Comparison of ENCODE assay signal across 7 cellular contexts in genomic region chr7:45033261-45033930, GRCh38. TPM values are rescaled to one million over a fixed set of nuclear protein-coding genes. Genes with fewer than 3 reads are reported as not detected.
A peak's percentile ranks its signal among the peaks of the same experiment; 100 is the strongest.
DNase-seq lines count a peak whose midpoint lies in the region; ATAC-seq, FAIRE-seq and TF ChIP-seq lines count a peak whose summit lies in the region.

No MANE protein-coding gene starts in this region.

- ATAC-seq in effector memory CD8-positive, alpha-beta T cell (replicated peaks), result peak; percentile 76

- H3K4me3 Mint-ChIP-seq in effector memory CD8-positive, alpha-beta T cell, result peak overlapping the region; percentile 69 to 70

- FAIRE-seq in GM18507 (lab: Jason Lieb, UNC), result peak; percentile 86

- no peak for TF ChIP-seq EP300 in SK-N-SH (IDR thresholded peaks at IDR 0.05; ENCODE audit: borderline replicate concordance in 1 of 2, low read depth in 1 of 2, low read length in 1 of 2)

- H4K20me1 ChIP-seq in SK-N-SH (ENCODE audit: insufficient read depth), result peaks cover 44% of the 10 kb centered on the region

- TF ChIP-seq RAD21 in SK-N-SH (IDR thresholded peaks at IDR 0.05; ENCODE audit: low read length), result no peak

- H3K79me2 ChIP-seq in SK-N-SH (ENCODE audit: insufficient read depth), result peaks cover 95% of the 10 kb centered on the region

- H3K36me3 ChIP-seq in SK-N-SH (replicated peaks in 1 of 2; ENCODE audit: control insufficient read depth in 1 of 2, insufficient read depth in 2 of 2, low read length in 1 of 2) (peaks cover 5 to 7% of the 10 kb centered on the region in 2 experiments), skeletal muscle satellite cell (ENCODE audit: insufficient read depth, low read length) (peaks cover 5% of the 10 kb centered on the region)

- DNase-seq in GM18507 (ENCODE audit: extremely low spot score, insufficient read length, low read depth) (no peak), SK-N-SH (peak; percentile 34), NCI-H1436 (lab: John Stamatoyannopoulos, UW) (no peak), SHP77 (lab: John Stamatoyannopoulos, UW) (no peak)
- no peak for DNase-seq in effector memory CD8-positive, alpha-beta T cell
- DNase-seq in stimulated activated CD4-positive, alpha-beta T cell treated with anti-CD3 and anti-CD28 coated beads, Interleukin-4, amount 100 ng/mL, for 4 hours, result no peak

- CTCF ChIA-PET in SK-N-SH (lab: Yijun Ruan, JAX), result interaction anchor here (0.7 to 1.4 kb wide), 4 partner anchors 32 to 142 kb away, joined by 3 to 4 read pairs (median 4); no protein-coding TSS in a partner anchor

- no peaks in the 10 kb centered on the region for H3F3A ChIP-seq in SK-N-SH (replicated peaks; ENCODE audit: insufficient read depth)

- H3K36me3 Mint-ChIP-seq in effector memory CD8-positive, alpha-beta T cell (ENCODE audit: insufficient read depth), result peaks cover 53% of the 10 kb centered on the region

- H3K4me2 ChIP-seq in SK-N-SH (peak overlapping the region; percentile 5; the same call in 1 of the 2 replicates), skeletal muscle satellite cell (ENCODE audit: low read length) (peak overlapping the region; percentile 25)

- H3K27ac ChIP-seq in SK-N-SH (ENCODE audit: low read depth in 2 of 2, low read length in 1 of 2), result peak overlapping the region; percentile 36 to 63

- WGBS in SK-N-SH (ENCODE audit: low lambda C conversion rate), result 86% methylated on average over 1 of the region's 1 CpG

- no peak overlapping the region for H2AFZ ChIP-seq in SK-N-SH (ENCODE audit: low read depth)

- H3K4me1 ChIP-seq in SK-N-SH (ENCODE audit: control insufficient read depth in 1 of 2, insufficient read depth in 2 of 2, low read depth in 1 of 2, low read length in 1 of 2) (peaks cover 11 to 13% of the 10 kb centered on the region in 2 experiments; a peak in 3 of 4 replicates), skeletal muscle satellite cell (ENCODE audit: control insufficient read depth, insufficient read depth, low read length) (peaks cover 17% of the 10 kb centered on the region)

- H3K27me3 ChIP-seq in SK-N-SH (ENCODE audit: insufficient read depth), result no peaks in the 10 kb centered on the region
- H3K27me3 ChIP-seq in skeletal muscle satellite cell (ENCODE audit: control insufficient read depth, insufficient read depth, low read length), result no peaks in the 10 kb centered on the region

- H3K27ac Mint-ChIP-seq in effector memory CD8-positive, alpha-beta T cell, result peak overlapping the region; percentile 84 to 89

- no peaks in the 10 kb centered on the region for H3K27me3 Mint-ChIP-seq in effector memory CD8-positive, alpha-beta T cell

- H3K4me3 ChIP-seq in SK-N-SH (ENCODE audit: low read depth in 2 of 2, low read length in 1 of 2) (no peak overlapping the region), skeletal muscle satellite cell (ENCODE audit: low read length) (no peak overlapping the region)

- H3K9me3 Mint-ChIP-seq in effector memory CD8-positive, alpha-beta T cell, result no peaks in the 10 kb centered on the region

- H3K9me3 ChIP-seq in SK-N-SH, result no peaks in the 10 kb centered on the region
- no peaks in the 10 kb centered on the region for H3K9me3 ChIP-seq in skeletal muscle satellite cell (replicated peaks; ENCODE audit: low read length)

- H3K9me2 ChIP-seq in SK-N-SH, result no peaks in the 10 kb centered on the region

- H3K9ac ChIP-seq in SK-N-SH (no peak overlapping the region), skeletal muscle satellite cell (ENCODE audit: low read depth, low read length) (peak overlapping the region; percentile 22)

- no peak for TF ChIP-seq CTCF in SK-N-SH (IDR thresholded peaks at IDR 0.05)

- H3K4me1 Mint-ChIP-seq in effector memory CD8-positive, alpha-beta T cell (ENCODE audit: low read depth in 2 of 2), result peaks cover 67 to 73% of the 10 kb centered on the region in 2 donors

- POLR2A ChIA-PET in SK-N-SH (lab: Yijun Ruan, JAX), result interaction anchor here (0.6 to 1.1 kb wide), 2 partner anchors 8 to 35 kb away, joined by 3 to 4 read pairs; no protein-coding TSS in a partner anchor

TF ChIP-seq in SK-N-SH, 30 proteins besides CTCF, POLR2A, EP300 and RAD21:
- TF ChIP-seq ELF1 (IDR thresholded peaks at IDR 0.05), result no peak
- TF ChIP-seq, protein P1, sequence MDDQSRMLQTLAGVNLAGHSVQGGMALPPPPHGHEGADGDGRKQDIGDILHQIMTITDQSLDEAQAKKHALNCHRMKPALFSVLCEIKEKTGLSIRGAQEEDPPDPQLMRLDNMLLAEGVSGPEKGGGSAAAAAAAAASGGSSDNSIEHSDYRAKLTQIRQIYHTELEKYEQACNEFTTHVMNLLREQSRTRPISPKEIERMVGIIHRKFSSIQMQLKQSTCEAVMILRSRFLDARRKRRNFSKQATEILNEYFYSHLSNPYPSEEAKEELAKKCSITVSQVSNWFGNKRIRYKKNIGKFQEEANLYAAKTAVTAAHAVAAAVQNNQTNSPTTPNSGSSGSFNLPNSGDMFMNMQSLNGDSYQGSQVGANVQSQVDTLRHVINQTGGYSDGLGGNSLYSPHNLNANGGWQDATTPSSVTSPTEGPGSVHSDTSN (IDR thresholded peaks at IDR 0.05), result 0 out of 2 replicates have a peak, but pooled peaks have one; percentile 19
- no peak for TF ChIP-seq RXRA (IDR thresholded peaks at IDR 0.05; ENCODE audit: borderline replicate concordance, low read depth)
- TF ChIP-seq SIN3A (IDR thresholded peaks at IDR 0.05; ENCODE audit: borderline replicate concordance, low read depth, low read length), result no peak
- no peak for TF ChIP-seq MEF2A (IDR thresholded peaks at IDR 0.05; ENCODE audit: borderline replicate concordance, low read depth)

RNA-seq across cellular contexts. Expression of gene CCM2, which starts 33.4 kb away (rescaled TPM):
- polyA plus RNA-seq in SK-N-SH (2012; rRNA removed), result 65.6 and 83.2 TPM in 2 replicates
- 46.0 and 71.9 TPM in 2 replicates for polyA plus RNA-seq in SK-N-SH (2012; cell fraction: cytosol; rRNA removed)
- polyA plus RNA-seq in SK-N-SH (2012; cell fraction: nucleus; rRNA removed), result 81.6 and 98.7 TPM in 2 replicates
- 49.4 and 59.0 TPM in 2 replicates for total RNA-seq in skeletal muscle satellite cell (2012; rRNA removed)

RNA-seq across cellular contexts. Expression of gene MYO1G, which starts 54.6 kb away (rescaled TPM):
- 0.05 and 0.10 TPM in 2 replicates for polyA plus RNA-seq in SK-N-SH (2012; rRNA removed)
- polyA plus RNA-seq in SK-N-SH (2012; cell fraction: cytosol; rRNA removed), result 0.01 TPM in 2 replicates
- polyA plus RNA-seq in SK-N-SH (2012; cell fraction: nucleus; rRNA removed), result 0.24 and 0.26 TPM in 2 replicates
- under 0.01 and 0.25 TPM in 2 replicates for total RNA-seq in skeletal muscle satellite cell (2012; rRNA removed)

RNA-seq across cellular contexts. Expression of gene NACAD, which starts 55.4 kb away (rescaled TPM):
- 1.5 and 2.8 TPM in 2 replicates for polyA plus RNA-seq in SK-N-SH (2012; rRNA removed)
- 1.1 and 1.9 TPM in 2 replicates for polyA plus RNA-seq in SK-N-SH (2012; cell fraction: cytosol; rRNA removed)
- 5.8 and 9.2 TPM in 2 replicates for polyA plus RNA-seq in SK-N-SH (2012; cell fraction: nucleus; rRNA removed)
- 0.25 and 0.44 TPM in 2 replicates for total RNA-seq in skeletal muscle satellite cell (2012; rRNA removed)
